In genomic region chr16:60458255-60458654, GRCh38 we compare ENCODE assay signal across 9 cellular contexts.
"Had no signal": no experiment of that assay in that cellular context is flagged by ENCODE, and none has a peak within 500 bp of the region (broad histone marks: within the 10 kb centered on the region; RNA-seq: fewer than 3 reads in every experiment).

No MANE protein-coding gene starts in this region.

- DNase-seq: GM23248, GOT3, H7, H9, HCEC 1CT, HFFc6 had no signal

- ATAC-seq: GM23338, HCT116 had no signal

- H3K4me3 Mint-ChIP-seq: GM23338, H9, HFFc6 had no signal

- H3K4me3 ChIP-seq: GM23248, GM23338, HAP-1 had no signal

- H3K27ac ChIP-seq: GM23248 had no signal

- H3K36me3 ChIP-seq: HAP-1 had no signal

- H3K4me1 ChIP-seq: HAP-1 had no signal

- H3K4me1 Mint-ChIP-seq: GM23338, H9 had no signal

- H3K27ac Mint-ChIP-seq: GM23338, HFFc6 had no signal
